In genomic region chr17:28896884-28897768, GRCh38 we compare ENCODE assay signal across 8 cellular contexts. TPM values are rescaled to one million over a fixed set of nuclear protein-coding genes. Genes with fewer than 3 reads are reported as not detected.
DNase-seq lines count a peak whose midpoint lies in the region; ATAC-seq and TF ChIP-seq lines count a peak whose summit lies in the region.

FLOT2 (minus strand) TSS chr17:28897733; CDS start chr17:28897574, 159 bp downstream.

- peak within 1 kb of the TSS; percentile 97 for H3K9ac ChIP-seq in muscle layer of colon (ENCODE audit: low read length)

- peak within 1 kb of the TSS; percentile 95 for H3K27ac Mint-ChIP-seq in CD4-positive, alpha-beta T cell

- DNase-seq in CD4-positive, alpha-beta T cell: peak; percentile 50 to 73 (median 64)
- peak; percentile 41 to 62 for DNase-seq in NOMO-1 (lab: John Stamatoyannopoulos, UW; ENCODE audit: unreplicated experiment in 2 of 2)
- peak; percentile 60 for DNase-seq in activated T-cell treated with anti-CD3 and anti-CD28 coated beads for 24 hours (ENCODE audit: low read depth)
- DNase-seq in epithelial cell of esophagus (ENCODE audit: low read depth): peak; percentile 96
- DNase-seq in stimulated activated CD8-positive, alpha-beta memory T cell treated with anti-CD3 and anti-CD28 coated beads, Interleukin-7, amount 100 ng/mL, for 4 hours (ENCODE audit: low read depth in 2 of 2): peak; percentile 37 to 53

- POLR2A ChIA-PET in CD4-positive, alpha-beta T cell (lab: Charles Lee): interaction anchor here (0.7 to 4.1 kb wide), 18 partner anchors 14 to 397 kb away, joined by 3 to 37 read pairs (median 8); partner anchors contain the start of genes ERAL1, FAM222B, NEK8 and NUFIP2

- H3K4me3 ChIP-seq in epithelial cell of esophagus (ENCODE audit: low read length) (peak within 1 kb of the TSS; percentile 67), muscle layer of colon (ENCODE audit: low read depth in 1 of 2, low read length in 2 of 2) (peak within 1 kb of the TSS; percentile 70 to 86)

- peaks cover 44% of the 10 kb centered on the region for H3K36me3 Mint-ChIP-seq in CD4-positive, alpha-beta T cell (ENCODE audit: low read depth)

- intact Hi-C loops in CD4-positive, alpha-beta T cell (cut with DNase I, micrococcal nuclease): loop anchor here (2.0 kb wide), 3 partner anchors 40 to 168 kb away; partner anchors contain the start of gene NEK8 (in 1 of the 2)

- no peaks in the 10 kb centered on the region for H3K36me3 ChIP-seq in muscle layer of colon (ENCODE audit: insufficient read depth, low read length)

- CTCF ChIA-PET in CD4-positive, alpha-beta T cell (lab: Charles Lee): interaction anchor here (0.7 to 3.3 kb wide), 8 partner anchors 10 to 170 kb away, joined by 3 to 11 read pairs (median 4); partner anchors contain the start of genes NEK8 and PHF12

- peaks cover 25% of the 10 kb centered on the region for H3K4me1 ChIP-seq in muscle layer of colon (ENCODE audit: insufficient read depth, low read length)

- no peaks in the 10 kb centered on the region for H3K9me3 Mint-ChIP-seq in CD4-positive, alpha-beta T cell

- no peaks in the 10 kb centered on the region for H3K27me3 Mint-ChIP-seq in CD4-positive, alpha-beta T cell

- peak; percentile 60 for TF ChIP-seq CTCF in CD4-positive, alpha-beta T cell (IDR thresholded peaks at IDR 0.05)
- no peak for TF ChIP-seq CTCF in epithelial cell of esophagus (IDR thresholded peaks at IDR 0.05; ENCODE audit: insufficient read depth, low read depth, low read length, missing control alignments)

- peak; percentile 79 for ATAC-seq in CD4-positive, alpha-beta T cell (ENCODE audit: poor library complexity)
- peak; percentile 34 for ATAC-seq in HG02588 (IDR thresholded peaks at IDR 0.05; ENCODE audit: unreplicated experiment)
- no peak for ATAC-seq in GM19023 (IDR thresholded peaks at IDR 0.05; ENCODE audit: unreplicated experiment)

- H3K27me3 ChIP-seq in CD4-positive, alpha-beta T cell (ENCODE audit: control insufficient read depth, insufficient read depth, low read length): no peaks in the 10 kb centered on the region
- H3K27me3 ChIP-seq in muscle layer of colon (ENCODE audit: control insufficient read depth in 1 of 2, insufficient read depth in 2 of 2, low read length in 2 of 2): no peaks in the 10 kb centered on the region

- H3K4me1 Mint-ChIP-seq in CD4-positive, alpha-beta T cell (ENCODE audit: low read depth): peaks cover 66% of the 10 kb centered on the region

- peak within 1 kb of the TSS; percentile 87 for H3K27ac ChIP-seq in CD4-positive, alpha-beta T cell (ENCODE audit: low read depth, low read length)
- H3K27ac ChIP-seq in muscle layer of colon (ENCODE audit: low read depth, low read length): peak within 1 kb of the TSS; percentile 88

- no peaks in the 10 kb centered on the region for H3K9me3 ChIP-seq in CD4-positive, alpha-beta T cell (ENCODE audit: control insufficient read depth, low read length)
- no peaks in the 10 kb centered on the region for H3K9me3 ChIP-seq in muscle layer of colon (ENCODE audit: low read length)

- H3K4me3 Mint-ChIP-seq in CD4-positive, alpha-beta T cell: peak within 1 kb of the TSS; percentile 93

RNA-seq across cellular contexts. Expression of gene FLOT2, which starts in this region (rescaled TPM):
- 10 to 100 TPM; 79.7 to 85.1 TPM for total RNA-seq in CD4-positive, alpha-beta T cell

Comparison
In these comparisons a context has a peak if more than half of its experiments do, and no peak if none do; other contexts are left out.
1. DNase-seq: peak in every context shown above with its lines; median percentile 96 in epithelial cell of esophagus; 64 in CD4-positive, alpha-beta T cell; 60 in activated T-cell treated with anti-CD3 and anti-CD28 coated beads for 24 hours; 52 in NOMO-1; 45 in stimulated activated CD8-positive, alpha-beta memory T cell treated with anti-CD3 and anti-CD28 coated beads, Interleukin-7, amount 100 ng/mL, for 4 hours.